In genomic region chr4:34035225-34035624, GRCh38 we compare ENCODE assay signal across 8 cellular contexts.
"Had no signal": no experiment of that assay in that cellular context is flagged by ENCODE, and none has a peak within 500 bp of the region (broad histone marks: within the 10 kb centered on the region; RNA-seq: fewer than 3 reads in every experiment).

No MANE protein-coding gene starts in this region.

- H3K4me3 ChIP-seq: GM12878 had no signal

- DNase-seq: GDM1, GF-D8 had no signal

- FAIRE-seq: G401.6, GM12878, GM12891, GM12892, GM18507, GM19239 had no signal

- ATAC-seq: GM12878 had no signal
